11 cellular contexts compared by ENCODE assay signal in genomic region chr1:228142616-228143203, GRCh38. TPM values are rescaled to one million over a fixed set of nuclear protein-coding genes. Genes with fewer than 3 reads are reported as not detected.
A peak's percentile ranks its signal among the peaks of the same experiment; 100 is the strongest.
DNase-seq lines count a peak whose midpoint lies in the region; ATAC-seq and TF ChIP-seq lines count a peak whose summit lies in the region.
"Had no signal": no experiment of that assay in that cellular context is flagged by ENCODE, and none has a peak within 500 bp of the region (broad histone marks: within the 10 kb centered on the region; RNA-seq: fewer than 3 reads in every experiment).

No MANE protein-coding gene starts in this region.

- peaks cover 23 to 46% (median 30%) of the 10 kb centered on the region in 11 experiments for H3K36me3 ChIP-seq in BLaER1 treated with 17β-estradiol and CSF1 and Interleukin-3, amounts not matched to agents 10 nM and 100 nM
- H3K36me3 ChIP-seq in KOPT-K1 (ENCODE audit: insufficient read depth, low read length) (peaks cover 39% of the 10 kb centered on the region), trophoblast cell (ENCODE audit: control insufficient read depth in 1 of 2, insufficient read depth in 2 of 2, low read length in 2 of 2) (peaks cover 33 to 39% of the 10 kb centered on the region in 2 experiments), tibial artery (peaks cover 17 to 26% (median 25%) of the 10 kb centered on the region in 3 donors)

- H3K27ac Mint-ChIP-seq in dendritic cell treated with granulocyte-macrophage colony-stimulating factor and Interleukin-4, amounts not matched to agents 40 ng/mL and 50 ng/mL, for 4 days = peak overlapping the region; percentile 26

- H3K4ac ChIP-seq in trophoblast cell (ENCODE audit: low read depth, low read length) = peak overlapping the region; percentile 85

- H4K12ac ChIP-seq in trophoblast cell (ENCODE audit: low read depth, low read length) = no peak overlapping the region

- H3K27me3 ChIP-seq in BLaER1 treated with 17β-estradiol and CSF1 and Interleukin-3, amounts not matched to agents 10 nM and 100 nM = no peaks in the 10 kb centered on the region
- H3K27me3 ChIP-seq in trophoblast cell (ENCODE audit: insufficient read depth, low read length) (no peaks in the 10 kb centered on the region), tibial artery (no peaks in the 10 kb centered on the region)

- H2BK5ac ChIP-seq in trophoblast cell (ENCODE audit: low read depth, low read length, poor library complexity) = no peak overlapping the region

- H3K9me3 Mint-ChIP-seq in dendritic cell treated with granulocyte-macrophage colony-stimulating factor and Interleukin-4, amounts not matched to agents 40 ng/mL and 50 ng/mL, for 4 days = no peaks in the 10 kb centered on the region

- no peak for TF ChIP-seq CTCF in tibial artery (IDR thresholded peaks at IDR 0.05)

- peaks cover 10% of the 10 kb centered on the region for H3K79me1 ChIP-seq in trophoblast cell (ENCODE audit: low read length)

- H2AK5ac ChIP-seq in trophoblast cell (ENCODE audit: low read length) = no peak overlapping the region

- H2BK12ac ChIP-seq in trophoblast cell (ENCODE audit: low read length) = no peak overlapping the region

- no peak overlapping the region for H2AFZ ChIP-seq in trophoblast cell (ENCODE audit: insufficient read depth, low read length, poor library complexity)
- H2AFZ ChIP-seq: parathyroid adenoma had no signal

- H4K8ac ChIP-seq in trophoblast cell (ENCODE audit: low read depth, low read length) = no peak overlapping the region

- no peak overlapping the region for H4K91ac ChIP-seq in trophoblast cell (ENCODE audit: low read depth, low read length)

- no peak for ATAC-seq in HG02623 (IDR thresholded peaks at IDR 0.05; ENCODE audit: unreplicated experiment)

- peaks cover 32% of the 10 kb centered on the region for H3K79me2 ChIP-seq in trophoblast cell (ENCODE audit: control insufficient read depth, insufficient read depth, low read length, poor library complexity)

- peak overlapping the region; percentile 93 to 100 (median 99) for H3K4me2 ChIP-seq in BLaER1 treated with 17β-estradiol and CSF1 and Interleukin-3, amounts not matched to agents 10 nM and 100 nM
- H3K4me2 ChIP-seq in trophoblast cell (ENCODE audit: low read length) = no peak overlapping the region

- peaks cover 67 to 76% (median 74%) of the 10 kb centered on the region in 11 experiments for H4K20me1 ChIP-seq in BLaER1 treated with 17β-estradiol and CSF1 and Interleukin-3, amounts not matched to agents 10 nM and 100 nM

- peak overlapping the region; percentile 83 to 94 (median 90) for H3K9ac ChIP-seq in BLaER1 treated with 17β-estradiol and CSF1 and Interleukin-3, amounts not matched to agents 10 nM and 100 nM
- H3K9ac ChIP-seq in trophoblast cell (ENCODE audit: low read length) = no peak overlapping the region
- H3K9ac ChIP-seq: parathyroid adenoma had no signal

- intact Hi-C loops in dendritic cell treated with granulocyte-macrophage colony-stimulating factor and Interleukin-4, amounts not matched to agents 40 ng/mL and 50 ng/mL, for 4 days (cut with micrococcal nuclease) = no loop called here
- intact Hi-C loops in tibial artery (cut with DNase I; ENCODE audit: low total_unique reads) = no loop called here

- H3K36me3 Mint-ChIP-seq in dendritic cell treated with granulocyte-macrophage colony-stimulating factor and Interleukin-4, amounts not matched to agents 40 ng/mL and 50 ng/mL, for 4 days (ENCODE audit: low read depth) = peaks cover 82% of the 10 kb centered on the region

- peak overlapping the region; percentile 38 for H3K18ac ChIP-seq in trophoblast cell (ENCODE audit: low read length)

- H3K4me1 ChIP-seq in BLaER1 treated with 17β-estradiol and CSF1 and Interleukin-3, amounts not matched to agents 10 nM and 100 nM = peaks cover 70 to 87% (median 78%) of the 10 kb centered on the region in 10 experiments
- H3K4me1 ChIP-seq in trophoblast cell (ENCODE audit: control insufficient read depth in 1 of 2, insufficient read depth in 2 of 2, low read length in 2 of 2) (peaks cover 9 to 20% of the 10 kb centered on the region in 2 experiments), tibial artery (peaks cover 0 to 50% (median 40%) of the 10 kb centered on the region in 4 donors)

- no peak overlapping the region for H2BK120ac ChIP-seq in trophoblast cell (ENCODE audit: insufficient read depth, low read length, poor library complexity)

- no CpG with 5 or more reads among the region's 15 CpGs for WGBS in trophoblast cell (ENCODE audit: extremely low coverage, insufficient coverage, insufficient read length)

- no peak overlapping the region for H3K23ac ChIP-seq in trophoblast cell (ENCODE audit: low read length)

- peaks cover 35% of the 10 kb centered on the region for H3K4me1 Mint-ChIP-seq in dendritic cell treated with granulocyte-macrophage colony-stimulating factor and Interleukin-4, amounts not matched to agents 40 ng/mL and 50 ng/mL, for 4 days (ENCODE audit: low read depth)

- H3K4me3 Mint-ChIP-seq in dendritic cell treated with granulocyte-macrophage colony-stimulating factor and Interleukin-4, amounts not matched to agents 40 ng/mL and 50 ng/mL, for 4 days = no peak overlapping the region

- H3K4me3 ChIP-seq in BLaER1 treated with 17β-estradiol and CSF1 and Interleukin-3, amounts not matched to agents 10 nM and 100 nM = peak overlapping the region; percentile 83 to 100 (median 94)
- H3K4me3 ChIP-seq in trophoblast cell (ENCODE audit: low read depth, low read length) (peak overlapping the region; percentile 40), tibial artery (no peak overlapping the region)

- H3K27me3 Mint-ChIP-seq in dendritic cell treated with granulocyte-macrophage colony-stimulating factor and Interleukin-4, amounts not matched to agents 40 ng/mL and 50 ng/mL, for 4 days = no peaks in the 10 kb centered on the region

- no peak overlapping the region for H3K14ac ChIP-seq in trophoblast cell (ENCODE audit: low read length)

- no peaks in the 10 kb centered on the region for H3K9me3 ChIP-seq in BLaER1 treated with 17β-estradiol and CSF1 and Interleukin-3, amounts not matched to agents 10 nM and 100 nM (replicated peaks in 1 of 11)
- H3K9me3 ChIP-seq in KOPT-K1 (ENCODE audit: insufficient read depth, low read length, poor library complexity, severe bottlenecking) = no peaks in the 10 kb centered on the region
- H3K9me3 ChIP-seq in trophoblast cell (ENCODE audit: insufficient read depth, low read depth, low read length) = peaks cover 4% of the 10 kb centered on the region
- no peaks in the 10 kb centered on the region for H3K9me3 ChIP-seq in tibial artery

- DNase-seq in trophoblast cell (no peak), NCI-H187 treated with DMSO at 0.1 percent for 48 hours (lab: John Stamatoyannopoulos, UW) (no peak), tibial artery (no peak)
- DNase-seq in effector CD4-positive, alpha-beta T cell = no peak
- DNase-seq: aorta, DMS53 had no signal

- peak overlapping the region in 10 of 11 experiments; percentile 22 to 93 (median 86); a peak in 17 of 22 replicates for H3K27ac ChIP-seq in BLaER1 treated with 17β-estradiol and CSF1 and Interleukin-3, amounts not matched to agents 10 nM and 100 nM
- H3K27ac ChIP-seq in KOPT-K1 (ENCODE audit: low read depth, low read length, poor library complexity, severe bottlenecking) (peak overlapping the region; percentile 83), trophoblast cell (ENCODE audit: low read depth, low read length) (no peak overlapping the region), tibial artery (no peak overlapping the region)
- H3K27ac ChIP-seq: parathyroid adenoma had no signal

RNA-seq across cellular contexts. Expression of gene GUK1, which starts 2.6 kb away (rescaled TPM):
- 235 and 242 TPM in 2 replicates for polyA plus RNA-seq in trophoblast cell (2013)

RNA-seq across cellular contexts. Expression of gene GJC2, which starts 7.0 kb away (rescaled TPM):
- 0.38 and 0.51 TPM in 2 replicates for polyA plus RNA-seq in trophoblast cell (2013)

RNA-seq across cellular contexts. Expression of gene IBA57, which starts 22.9 kb away (rescaled TPM):
- polyA plus RNA-seq in trophoblast cell (2013) = 1.2 and 1.4 TPM in 2 replicates

RNA-seq across cellular contexts. Expression of gene MRPL55, which starts 33.6 kb away (rescaled TPM):
- polyA plus RNA-seq in trophoblast cell (2013) = 87.0 and 91.4 TPM in 2 replicates

RNA-seq across cellular contexts. Expression of gene C1orf35, which starts 39.6 kb away (rescaled TPM):
- 17.6 and 18.1 TPM in 2 replicates for polyA plus RNA-seq in trophoblast cell (2013)

Comparison
In these comparisons a context has a peak if more than half of its experiments do, and no peak if none do; other contexts are left out.
1. H3K27ac ChIP-seq: peak in BLaER1 treated with 17β-estradiol and CSF1 and Interleukin-3, amounts not matched to agents 10 nM and 100 nM (10 of 11) and KOPT-K1 (single experiment); none in trophoblast cell (single experiment) and tibial artery (0 of 2).
2. H3K4me3 ChIP-seq: peak in BLaER1 treated with 17β-estradiol and CSF1 and Interleukin-3, amounts not matched to agents 10 nM and 100 nM (10 of 10) and trophoblast cell (single experiment); none in tibial artery (0 of 2).